Comparison of ENCODE assay signal across 1 cellular context in genomic region chr6:4281341-4282293, GRCh38.
A peak's percentile ranks its signal among the peaks of the same experiment; 100 is the strongest.
TF ChIP-seq lines count a peak whose summit lies in the region.

No MANE protein-coding gene starts in this region.

TF ChIP-seq in HEK293, 187 proteins besides CTCF, POLR2A, EP300 and RAD21 (continued from another document and continues in another):
- TF ChIP-seq, protein P1, sequence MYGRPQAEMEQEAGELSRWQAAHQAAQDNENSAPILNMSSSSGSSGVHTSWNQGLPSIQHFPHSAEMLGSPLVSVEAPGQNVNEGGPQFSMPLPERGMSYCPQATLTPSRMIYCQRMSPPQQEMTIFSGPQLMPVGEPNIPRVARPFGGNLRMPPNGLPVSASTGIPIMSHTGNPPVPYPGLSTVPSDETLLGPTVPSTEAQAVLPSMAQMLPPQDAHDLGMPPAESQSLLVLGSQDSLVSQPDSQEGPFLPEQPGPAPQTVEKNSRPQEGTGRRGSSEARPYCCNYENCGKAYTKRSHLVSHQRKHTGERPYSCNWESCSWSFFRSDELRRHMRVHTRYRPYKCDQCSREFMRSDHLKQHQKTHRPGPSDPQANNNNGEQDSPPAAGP (tag by site-specific recombination; IDR thresholded peaks at IDR 0.05) = no peak
- TF ChIP-seq SP2 (tag by site-specific recombination; IDR thresholded peaks at IDR 0.05) (no peak), ZNF585B (tag by site-specific recombination; IDR thresholded peaks at IDR 0.05) (no peak), HOXD13 (CRISPR knock-in tag; IDR thresholded peaks at IDR 0.05; ENCODE audit: borderline replicate concordance) (no peak), ZNF654 (tag by site-specific recombination; IDR thresholded peaks at IDR 0.05; ENCODE audit: low read depth) (peak; percentile 54), ZSCAN30 (tag by site-specific recombination; IDR thresholded peaks at IDR 0.05) (no peak), ZNF366 (tag by site-specific recombination; conservative IDR thresholded peaks at IDR 0.05) (0 out of 2 replicates have a peak, but pooled peaks have one; percentile 27), ZNF148 (tag by site-specific recombination; IDR thresholded peaks at IDR 0.05; ENCODE audit: borderline replicate concordance) (no peak), BCL11A (tag by site-specific recombination; IDR thresholded peaks at IDR 0.05; ENCODE audit: low read depth) (no peak), WT1 (tag by site-specific recombination; IDR thresholded peaks at IDR 0.05) (no peak), ZNF138 (tag by site-specific recombination; IDR thresholded peaks at IDR 0.05; ENCODE audit: borderline replicate concordance) (no peak), GLIS2 (tag by site-specific recombination; IDR thresholded peaks at IDR 0.05) (peak; percentile 63), ZNF214 (tag by site-specific recombination; IDR thresholded peaks at IDR 0.05; ENCODE audit: borderline replicate concordance) (no peak), SP3 (tag by site-specific recombination; IDR thresholded peaks at IDR 0.05) (no peak), ZNF544 (tag by site-specific recombination; IDR thresholded peaks at IDR 0.05) (no peak), ZNF580 (tag by site-specific recombination; IDR thresholded peaks at IDR 0.05) (peak; percentile 13; the same call in 1 of the 2 replicates), SCRT2 (tag by site-specific recombination; IDR thresholded peaks at IDR 0.05) (peak; percentile 85), ZNF549 (tag by site-specific recombination; IDR thresholded peaks at IDR 0.05) (no peak), ZNF266 (tag by site-specific recombination; IDR thresholded peaks at IDR 0.05; ENCODE audit: low read depth) (no peak), ZNF2 (tag by site-specific recombination; IDR thresholded peaks at IDR 0.05) (0 out of 2 replicates have a peak, but pooled peaks have one; percentile 32), ZNF596 (tag by site-specific recombination; IDR thresholded peaks at IDR 0.05) (no peak), ZNF10 (tag by site-specific recombination; IDR thresholded peaks at IDR 0.05) (no peak), ZEB2 (tag by site-specific recombination; IDR thresholded peaks at IDR 0.05) (peak; percentile 64), ZNF629 (tag by site-specific recombination; IDR thresholded peaks at IDR 0.05) (0 out of 2 replicates have a peak, but pooled peaks have one; percentile 16), REST (tag by site-specific recombination; IDR thresholded peaks at IDR 0.05) (no peak), ZNF324 (tag by site-specific recombination; IDR thresholded peaks at IDR 0.05) (no peak), ZNF514 (tag by site-specific recombination; IDR thresholded peaks at IDR 0.05) (no peak), ZNF24 (tag by site-specific recombination; IDR thresholded peaks at IDR 0.05) (no peak; the same call in 1 of the 2 replicates), ZNF529 (tag by site-specific recombination; IDR thresholded peaks at IDR 0.05; ENCODE audit: insufficient replicate concordance) (no peak), ZNF560 (tag by site-specific recombination; IDR thresholded peaks at IDR 0.05; ENCODE audit: borderline replicate concordance) (no peak), IKZF3 (tag by site-specific recombination; IDR thresholded peaks at IDR 0.05) (no peak), ZNF639 (tag by site-specific recombination; IDR thresholded peaks at IDR 0.05) (no peak), EGR2 (tag by site-specific recombination; IDR thresholded peaks at IDR 0.05; ENCODE audit: low read depth) (peak; percentile 74), ZNF175 (tag by site-specific recombination; IDR thresholded peaks at IDR 0.05) (no peak)
- TF ChIP-seq, protein P2, sequence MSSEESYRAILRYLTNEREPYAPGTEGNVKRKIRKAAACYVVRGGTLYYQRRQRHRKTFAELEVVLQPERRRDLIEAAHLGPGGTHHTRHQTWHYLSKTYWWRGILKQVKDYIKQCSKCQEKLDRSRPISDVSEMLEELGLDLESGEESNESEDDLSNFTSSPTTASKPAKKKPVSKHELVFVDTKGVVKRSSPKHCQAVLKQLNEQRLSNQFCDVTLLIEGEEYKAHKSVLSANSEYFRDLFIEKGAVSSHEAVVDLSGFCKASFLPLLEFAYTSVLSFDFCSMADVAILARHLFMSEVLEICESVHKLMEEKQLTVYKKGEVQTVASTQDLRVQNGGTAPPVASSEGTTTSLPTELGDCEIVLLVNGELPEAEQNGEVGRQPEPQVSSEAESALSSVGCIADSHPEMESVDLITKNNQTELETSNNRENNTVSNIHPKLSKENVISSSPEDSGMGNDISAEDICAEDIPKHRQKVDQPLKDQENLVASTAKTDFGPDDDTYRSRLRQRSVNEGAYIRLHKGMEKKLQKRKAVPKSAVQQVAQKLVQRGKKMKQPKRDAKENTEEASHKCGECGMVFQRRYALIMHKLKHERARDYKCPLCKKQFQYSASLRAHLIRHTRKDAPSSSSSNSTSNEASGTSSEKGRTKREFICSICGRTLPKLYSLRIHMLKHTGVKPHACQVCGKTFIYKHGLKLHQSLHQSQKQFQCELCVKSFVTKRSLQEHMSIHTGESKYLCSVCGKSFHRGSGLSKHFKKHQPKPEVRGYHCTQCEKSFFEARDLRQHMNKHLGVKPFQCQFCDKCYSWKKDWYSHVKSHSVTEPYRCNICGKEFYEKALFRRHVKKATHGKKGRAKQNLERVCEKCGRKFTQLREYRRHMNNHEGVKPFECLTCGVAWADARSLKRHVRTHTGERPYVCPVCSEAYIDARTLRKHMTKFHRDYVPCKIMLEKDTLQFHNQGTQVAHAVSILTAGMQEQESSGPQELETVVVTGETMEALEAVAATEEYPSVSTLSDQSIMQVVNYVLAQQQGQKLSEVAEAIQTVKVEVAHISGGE (tag by site-specific recombination; conservative IDR thresholded peaks at IDR 0.05; ENCODE audit: low read depth) = no peak
- TF ChIP-seq, protein P3, sequence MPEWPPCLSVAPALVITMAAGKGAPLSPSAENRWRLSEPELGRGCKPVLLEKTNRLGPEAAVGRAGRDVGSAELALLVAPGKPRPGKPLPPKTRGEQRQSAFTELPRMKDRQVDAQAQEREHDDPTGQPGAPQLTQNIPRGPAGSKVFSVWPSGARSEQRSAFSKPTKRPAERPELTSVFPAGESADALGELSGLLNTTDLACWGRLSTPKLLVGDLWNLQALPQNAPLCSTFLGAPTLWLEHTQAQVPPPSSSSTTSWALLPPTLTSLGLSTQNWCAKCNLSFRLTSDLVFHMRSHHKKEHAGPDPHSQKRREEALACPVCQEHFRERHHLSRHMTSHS (tag by site-specific recombination; IDR thresholded peaks at IDR 0.05) = no peak
- TF ChIP-seq, protein P4, sequence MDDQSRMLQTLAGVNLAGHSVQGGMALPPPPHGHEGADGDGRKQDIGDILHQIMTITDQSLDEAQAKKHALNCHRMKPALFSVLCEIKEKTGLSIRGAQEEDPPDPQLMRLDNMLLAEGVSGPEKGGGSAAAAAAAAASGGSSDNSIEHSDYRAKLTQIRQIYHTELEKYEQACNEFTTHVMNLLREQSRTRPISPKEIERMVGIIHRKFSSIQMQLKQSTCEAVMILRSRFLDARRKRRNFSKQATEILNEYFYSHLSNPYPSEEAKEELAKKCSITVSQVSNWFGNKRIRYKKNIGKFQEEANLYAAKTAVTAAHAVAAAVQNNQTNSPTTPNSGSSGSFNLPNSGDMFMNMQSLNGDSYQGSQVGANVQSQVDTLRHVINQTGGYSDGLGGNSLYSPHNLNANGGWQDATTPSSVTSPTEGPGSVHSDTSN (CRISPR knock-in tag; IDR thresholded peaks at IDR 0.05) = no peak
- TF ChIP-seq, protein P5, sequence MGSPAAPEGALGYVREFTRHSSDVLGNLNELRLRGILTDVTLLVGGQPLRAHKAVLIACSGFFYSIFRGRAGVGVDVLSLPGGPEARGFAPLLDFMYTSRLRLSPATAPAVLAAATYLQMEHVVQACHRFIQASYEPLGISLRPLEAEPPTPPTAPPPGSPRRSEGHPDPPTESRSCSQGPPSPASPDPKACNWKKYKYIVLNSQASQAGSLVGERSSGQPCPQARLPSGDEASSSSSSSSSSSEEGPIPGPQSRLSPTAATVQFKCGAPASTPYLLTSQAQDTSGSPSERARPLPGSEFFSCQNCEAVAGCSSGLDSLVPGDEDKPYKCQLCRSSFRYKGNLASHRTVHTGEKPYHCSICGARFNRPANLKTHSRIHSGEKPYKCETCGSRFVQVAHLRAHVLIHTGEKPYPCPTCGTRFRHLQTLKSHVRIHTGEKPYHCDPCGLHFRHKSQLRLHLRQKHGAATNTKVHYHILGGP (tag by site-specific recombination; IDR thresholded peaks at IDR 0.05) = no peak
- TF ChIP-seq, protein P6, sequence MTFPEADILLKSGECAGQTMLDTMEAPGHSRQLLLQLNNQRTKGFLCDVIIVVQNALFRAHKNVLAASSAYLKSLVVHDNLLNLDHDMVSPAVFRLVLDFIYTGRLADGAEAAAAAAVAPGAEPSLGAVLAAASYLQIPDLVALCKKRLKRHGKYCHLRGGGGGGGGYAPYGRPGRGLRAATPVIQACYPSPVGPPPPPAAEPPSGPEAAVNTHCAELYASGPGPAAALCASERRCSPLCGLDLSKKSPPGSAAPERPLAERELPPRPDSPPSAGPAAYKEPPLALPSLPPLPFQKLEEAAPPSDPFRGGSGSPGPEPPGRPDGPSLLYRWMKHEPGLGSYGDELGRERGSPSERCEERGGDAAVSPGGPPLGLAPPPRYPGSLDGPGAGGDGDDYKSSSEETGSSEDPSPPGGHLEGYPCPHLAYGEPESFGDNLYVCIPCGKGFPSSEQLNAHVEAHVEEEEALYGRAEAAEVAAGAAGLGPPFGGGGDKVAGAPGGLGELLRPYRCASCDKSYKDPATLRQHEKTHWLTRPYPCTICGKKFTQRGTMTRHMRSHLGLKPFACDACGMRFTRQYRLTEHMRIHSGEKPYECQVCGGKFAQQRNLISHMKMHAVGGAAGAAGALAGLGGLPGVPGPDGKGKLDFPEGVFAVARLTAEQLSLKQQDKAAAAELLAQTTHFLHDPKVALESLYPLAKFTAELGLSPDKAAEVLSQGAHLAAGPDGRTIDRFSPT (tag by site-specific recombination; IDR thresholded peaks at IDR 0.05) = peak; percentile 22; the same call in 1 of the 2 replicates
